ENCODE assay signal across 16 cellular contexts in genomic region chr3:153338487-153338886, GRCh38.
DNase-seq lines count a peak whose midpoint lies in the region; ATAC-seq and TF ChIP-seq lines count a peak whose summit lies in the region.
"Had no signal": no experiment of that assay in that cellular context is flagged by ENCODE, and none has a peak within 500 bp of the region (broad histone marks: within the 10 kb centered on the region; RNA-seq: fewer than 3 reads in every experiment).

No MANE protein-coding gene starts in this region.

- peaks cover 0 to 9% of the 10 kb centered on the region in 2 donors for H3K9me3 ChIP-seq in left lung
- no peaks in the 10 kb centered on the region for H3K9me3 ChIP-seq in CD8-positive, alpha-beta T cell (ENCODE audit: low read length)
- H3K9me3 ChIP-seq: A549, vagina had no signal

- DNase-seq in activated naive CD8-positive, alpha-beta T cell treated with anti-CD3 and anti-CD28 coated beads, Interleukin-2, amount 50 U/mL, for 24 hours, result no peak
- no peak for DNase-seq in activated naive CD8-positive, alpha-beta T cell treated with anti-CD3 and anti-CD28 coated beads for 36 hours
- DNase-seq in chondrocyte (ENCODE audit: low spot score), result no peak
- DNase-seq in left lung, result no peak
- peak; percentile 70 for DNase-seq in stromal cell of bone marrow (ENCODE audit: low read depth)
- DNase-seq in CD8-positive, alpha-beta T cell, result no peak
- DNase-seq: activated CD4-positive, alpha-beta T cell treated with anti-CD3 and anti-CD28 coated beads, Interleukin-2, amount 10 ng/mL, durations not matched to agents 7 days and 5 days; activated T-cell treated with anti-CD3 and anti-CD28 coated beads, Interleukin-2, amount 50 U/mL, for 72 hours; anterior cingulate cortex; effector CD8-positive, alpha-beta T cell; SHP77; stimulated activated naive CD4-positive, alpha-beta T cell had no signal

- H3K27me3 ChIP-seq in left lung, result no peaks in the 10 kb centered on the region
- no peaks in the 10 kb centered on the region for H3K27me3 ChIP-seq in CD8-positive, alpha-beta T cell (ENCODE audit: insufficient read depth, low read length)
- H3K27me3 ChIP-seq: vagina had no signal

- no peak overlapping the region for H3K4me3 Mint-ChIP-seq in activated naive CD8-positive, alpha-beta T cell treated with anti-CD3 and anti-CD28 coated beads, Interleukin-2, amount 50 U/mL, for 24 hours
- no peak overlapping the region for H3K4me3 Mint-ChIP-seq in activated naive CD8-positive, alpha-beta T cell treated with anti-CD3 and anti-CD28 coated beads for 36 hours
- no peak overlapping the region for H3K4me3 Mint-ChIP-seq in chondrocyte (ENCODE audit: unreplicated experiment)
- H3K4me3 Mint-ChIP-seq in CD8-positive, alpha-beta T cell, result no peak overlapping the region
- H3K4me3 Mint-ChIP-seq: activated CD4-positive, alpha-beta T cell treated with anti-CD3 and anti-CD28 coated beads, Interleukin-2, amount 10 ng/mL, durations not matched to agents 7 days and 5 days; activated T-cell treated with anti-CD3 and anti-CD28 coated beads, Interleukin-2, amount 50 U/mL, for 72 hours had no signal

- peaks cover 0 to 2% of the 10 kb centered on the region in 2 donors for H3K4me1 ChIP-seq in left lung
- H3K4me1 ChIP-seq in CD8-positive, alpha-beta T cell (ENCODE audit: insufficient read depth, low read length), result no peaks in the 10 kb centered on the region
- H3K4me1 ChIP-seq: A549, vagina had no signal

- H3K36me3 ChIP-seq in left lung, result no peaks in the 10 kb centered on the region
- H3K36me3 ChIP-seq in CD8-positive, alpha-beta T cell (ENCODE audit: insufficient read depth, low read length), result no peaks in the 10 kb centered on the region
- H3K36me3 ChIP-seq: vagina had no signal

- CTCF ChIA-PET in CD8-positive, alpha-beta T cell (lab: Charles Lee), result no interaction called here

- ATAC-seq in activated naive CD8-positive, alpha-beta T cell treated with anti-CD3 and anti-CD28 coated beads, Interleukin-2, amount 50 U/mL, for 24 hours, result peak; percentile 33
- ATAC-seq in left lung (peak; percentile 62), HG03565 (IDR thresholded peaks at IDR 0.05; ENCODE audit: unreplicated experiment) (no peak), GM18520 (IDR thresholded peaks at IDR 0.05; ENCODE audit: unreplicated experiment) (no peak)
- ATAC-seq in CD8-positive, alpha-beta T cell, result no peak
- ATAC-seq: A549; activated T-cell treated with anti-CD3 and anti-CD28 coated beads, Interleukin-2, amount 50 U/mL, for 72 hours had no signal

- H3K4me3 ChIP-seq in left lung, result no peak overlapping the region
- no peak overlapping the region for H3K4me3 ChIP-seq in CD8-positive, alpha-beta T cell (ENCODE audit: low read depth, low read length)
- H3K4me3 ChIP-seq: A549, vagina had no signal

- peaks cover 8% of the 10 kb centered on the region for H3K4me1 Mint-ChIP-seq in activated naive CD8-positive, alpha-beta T cell treated with anti-CD3 and anti-CD28 coated beads, Interleukin-2, amount 50 U/mL, for 24 hours
- H3K4me1 Mint-ChIP-seq in activated naive CD8-positive, alpha-beta T cell treated with anti-CD3 and anti-CD28 coated beads for 36 hours, result no peaks in the 10 kb centered on the region
- peaks cover 25% of the 10 kb centered on the region for H3K4me1 Mint-ChIP-seq in chondrocyte (ENCODE audit: low read depth)
- H3K4me1 Mint-ChIP-seq in CD8-positive, alpha-beta T cell (ENCODE audit: low read depth), result no peaks in the 10 kb centered on the region
- H3K4me1 Mint-ChIP-seq: activated CD4-positive, alpha-beta T cell treated with anti-CD3 and anti-CD28 coated beads, Interleukin-2, amount 10 ng/mL, durations not matched to agents 7 days and 5 days had no signal

- H3K27ac Mint-ChIP-seq in activated naive CD8-positive, alpha-beta T cell treated with anti-CD3 and anti-CD28 coated beads, Interleukin-2, amount 50 U/mL, for 24 hours, result no peak overlapping the region
- no peak overlapping the region for H3K27ac Mint-ChIP-seq in activated naive CD8-positive, alpha-beta T cell treated with anti-CD3 and anti-CD28 coated beads for 36 hours
- H3K27ac Mint-ChIP-seq in chondrocyte (ENCODE audit: unreplicated experiment), result peak overlapping the region; percentile 73
- no peak overlapping the region for H3K27ac Mint-ChIP-seq in CD8-positive, alpha-beta T cell
- H3K27ac Mint-ChIP-seq: activated CD4-positive, alpha-beta T cell treated with anti-CD3 and anti-CD28 coated beads, Interleukin-2, amount 10 ng/mL, durations not matched to agents 7 days and 5 days; activated T-cell treated with anti-CD3 and anti-CD28 coated beads, Interleukin-2, amount 50 U/mL, for 72 hours had no signal

- H3K36me3 Mint-ChIP-seq in activated naive CD8-positive, alpha-beta T cell treated with anti-CD3 and anti-CD28 coated beads, Interleukin-2, amount 50 U/mL, for 24 hours (ENCODE audit: low read depth), result no peaks in the 10 kb centered on the region
- peaks cover 4% of the 10 kb centered on the region for H3K36me3 Mint-ChIP-seq in activated naive CD8-positive, alpha-beta T cell treated with anti-CD3 and anti-CD28 coated beads for 36 hours
- no peaks in the 10 kb centered on the region for H3K36me3 Mint-ChIP-seq in chondrocyte (ENCODE audit: low read depth)
- H3K36me3 Mint-ChIP-seq in CD8-positive, alpha-beta T cell, result no peaks in the 10 kb centered on the region

- H3K27ac ChIP-seq in left lung, result peak overlapping the region in 1 of 2 donors; percentile 55
- H3K27ac ChIP-seq in CD8-positive, alpha-beta T cell (ENCODE audit: low read depth, low read length), result no peak overlapping the region
- H3K27ac ChIP-seq: A549, vagina had no signal

- H3K27me3 Mint-ChIP-seq in activated naive CD8-positive, alpha-beta T cell treated with anti-CD3 and anti-CD28 coated beads, Interleukin-2, amount 50 U/mL, for 24 hours, result no peaks in the 10 kb centered on the region
- no peaks in the 10 kb centered on the region for H3K27me3 Mint-ChIP-seq in activated naive CD8-positive, alpha-beta T cell treated with anti-CD3 and anti-CD28 coated beads for 36 hours
- H3K27me3 Mint-ChIP-seq in chondrocyte (ENCODE audit: low read depth), result no peaks in the 10 kb centered on the region
- no peaks in the 10 kb centered on the region for H3K27me3 Mint-ChIP-seq in CD8-positive, alpha-beta T cell (ENCODE audit: low read depth)
- H3K27me3 Mint-ChIP-seq: activated CD4-positive, alpha-beta T cell treated with anti-CD3 and anti-CD28 coated beads, Interleukin-2, amount 10 ng/mL, durations not matched to agents 7 days and 5 days had no signal

- intact Hi-C loops in left lung (cut with DNase I), result no loop called here
- intact Hi-C loops in CD8-positive, alpha-beta T cell (cut with DNase I, micrococcal nuclease), result no loop called here

- H3K9me3 Mint-ChIP-seq in activated naive CD8-positive, alpha-beta T cell treated with anti-CD3 and anti-CD28 coated beads, Interleukin-2, amount 50 U/mL, for 24 hours, result peaks cover 7% of the 10 kb centered on the region
- H3K9me3 Mint-ChIP-seq in activated naive CD8-positive, alpha-beta T cell treated with anti-CD3 and anti-CD28 coated beads for 36 hours, result peaks cover 6% of the 10 kb centered on the region
- H3K9me3 Mint-ChIP-seq in chondrocyte (ENCODE audit: low read depth), result peaks cover 4% of the 10 kb centered on the region
- H3K9me3 Mint-ChIP-seq in CD8-positive, alpha-beta T cell, result peaks cover 5% of the 10 kb centered on the region
- H3K9me3 Mint-ChIP-seq: activated CD4-positive, alpha-beta T cell treated with anti-CD3 and anti-CD28 coated beads, Interleukin-2, amount 10 ng/mL, durations not matched to agents 7 days and 5 days had no signal

- TF ChIP-seq CTCF in chondrocyte (IDR thresholded peaks at IDR 0.05) (no peak), left lung (IDR thresholded peaks at IDR 0.05) (no peak)
- no peak for TF ChIP-seq CTCF in CD8-positive, alpha-beta T cell (IDR thresholded peaks at IDR 0.05)

- POLR2A ChIA-PET in CD8-positive, alpha-beta T cell (lab: Charles Lee), result no interaction called here

Comparison
In these comparisons a context has a peak if more than half of its experiments do, and no peak if none do; other contexts are left out.
1. ATAC-seq: peak in activated naive CD8-positive, alpha-beta T cell treated with anti-CD3 and anti-CD28 coated beads, Interleukin-2, amount 50 U/mL, for 24 hours (single experiment) and left lung (single experiment); none in CD8-positive, alpha-beta T cell (single experiment), HG03565 (single experiment) and GM18520 (single experiment).